ENCODE assay signal across 8 cellular contexts in the genomic region with DNA sequence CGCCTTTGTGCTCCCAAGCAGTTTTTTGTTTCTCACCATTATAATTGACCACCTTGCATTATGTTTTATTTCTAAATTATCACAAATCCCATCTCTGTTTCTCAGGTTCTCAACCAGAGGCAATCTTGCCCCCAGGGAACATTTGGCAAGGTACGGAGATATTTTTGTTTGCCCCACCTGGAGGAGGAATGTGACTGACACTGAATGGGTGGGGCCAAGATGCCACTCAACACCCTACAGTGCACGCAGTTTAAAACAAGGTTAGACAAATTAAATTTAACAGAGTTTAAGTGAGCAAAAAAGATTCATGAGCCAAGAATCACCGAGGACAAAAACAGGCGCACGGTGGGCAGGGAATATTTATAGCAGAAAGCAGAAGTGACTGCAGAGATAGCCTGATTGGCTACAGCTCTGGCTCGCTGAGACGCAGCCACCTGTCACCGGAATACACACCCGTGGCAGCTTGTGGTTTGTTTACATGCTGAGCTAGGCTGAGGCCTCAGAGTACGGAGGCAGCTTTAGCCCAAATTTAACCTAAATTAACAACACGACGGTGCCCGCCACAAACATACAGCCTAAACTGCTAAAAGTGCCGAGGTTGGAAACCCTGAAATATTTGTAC.
DNase-seq lines count a peak whose midpoint lies in the region; ATAC-seq and TF ChIP-seq lines count a peak whose summit lies in the region.

No MANE protein-coding gene starts in this region.

- DNase-seq in activated gamma-delta T cell treated with Interleukin-2 at 50 U/mL for 16 hours = peak; percentile 74
- DNase-seq in activated gamma-delta T cell (lab: John Stamatoyannopoulos, UW) = no peak
- DNase-seq in NCI-H510A treated with DMSO at 0.1 percent for 48 hours (lab: John Stamatoyannopoulos, UW) = peak; percentile 65
- DNase-seq in activated T-cell treated with anti-CD3 and anti-CD28 coated beads for 1 hour (ENCODE audit: low read depth) = peak; percentile 40
- DNase-seq in naive B cell = peak; percentile 84
- DNase-seq in ascending aorta (ENCODE audit: low spot score in 2 of 2) = no peak
- no peak for DNase-seq in middle frontal gyrus (ENCODE audit: extremely low spot score, low spot score)

- ATAC-seq in HG03045 (IDR thresholded peaks at IDR 0.05; ENCODE audit: unreplicated experiment) (peak; percentile 91), naive B cell (ENCODE audit: low read depth in 2 of 2) (peak; percentile 100)

- H3K27ac ChIP-seq in ascending aorta = no peak overlapping the region

- H3K27me3 Mint-ChIP-seq in naive B cell = no peaks in the 10 kb centered on the region

- H3K4me3 ChIP-seq in ascending aorta = no peak overlapping the region

- H3K9me3 Mint-ChIP-seq in naive B cell = no peaks in the 10 kb centered on the region

- no peaks in the 10 kb centered on the region for H3K36me3 ChIP-seq in ascending aorta

- H3K9me3 ChIP-seq in ascending aorta = no peaks in the 10 kb centered on the region

- H3K4me1 Mint-ChIP-seq in naive B cell = peaks cover 31 to 61% (median 38%) of the 10 kb centered on the region in 3 donors

- peak overlapping the region; percentile 96 to 98 (median 97) for H3K27ac Mint-ChIP-seq in naive B cell

- H3K36me3 Mint-ChIP-seq in naive B cell = no peaks in the 10 kb centered on the region

- no peaks in the 10 kb centered on the region for H3K4me1 ChIP-seq in ascending aorta

- no peak for TF ChIP-seq CTCF in ascending aorta (IDR thresholded peaks at IDR 0.05)

- H3K4me3 Mint-ChIP-seq in naive B cell = peak overlapping the region; percentile 69 to 91 (median 86)

- no peaks in the 10 kb centered on the region for H3K27me3 ChIP-seq in ascending aorta

- intact Hi-C loops in ascending aorta (cut with DNase I) = no loop called here

Comparison
In these comparisons a context has a peak if more than half of its experiments do, and no peak if none do; other contexts are left out.
1. DNase-seq: peak in activated gamma-delta T cell treated with Interleukin-2 at 50 U/mL for 16 hours (single experiment), NCI-H510A treated with DMSO at 0.1 percent for 48 hours (single experiment), activated T-cell treated with anti-CD3 and anti-CD28 coated beads for 1 hour (single experiment) and naive B cell (single experiment); none in activated gamma-delta T cell (single experiment), ascending aorta (0 of 2) and middle frontal gyrus (single experiment).